Comparison of ENCODE assay signal across 8 cellular contexts in the genomic region with DNA sequence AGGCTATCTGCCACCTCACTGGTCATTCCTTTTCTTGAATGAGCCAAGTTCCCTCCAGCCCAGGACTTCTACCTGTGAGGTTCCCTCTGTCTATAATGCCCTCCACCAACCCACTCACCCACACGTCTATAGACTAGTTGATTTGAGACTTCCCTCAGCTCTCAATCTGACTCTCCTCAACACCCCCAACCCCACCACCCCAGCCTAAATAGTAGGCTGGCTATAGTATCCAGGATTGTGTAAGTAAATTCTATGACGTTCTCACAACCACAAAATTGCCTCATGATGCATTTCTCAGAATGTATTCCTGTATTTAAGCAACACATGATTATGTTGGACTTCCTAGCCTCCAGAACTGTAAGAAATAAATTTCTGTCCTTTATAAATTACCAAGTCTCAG. TPM values are rescaled to one million over a fixed set of nuclear protein-coding genes. Genes with fewer than 3 reads are reported as not detected.
DNase-seq lines count a peak whose midpoint lies in the region; ATAC-seq and TF ChIP-seq lines count a peak whose summit lies in the region.

No MANE protein-coding gene starts in this region.

- 59 to 63% methylated on average over 2 of the region's 2 CpGs for WGBS in lower leg skin, 2 donors

- H3K36me3 ChIP-seq in Caco-2 (ENCODE audit: control insufficient read depth, insufficient read depth, low read length), result no peaks in the 10 kb centered on the region

- H3K4me3 ChIP-seq in Caco-2 (ENCODE audit: low read depth, low read length) (no peak overlapping the region), dorsolateral prefrontal cortex (peak overlapping the region in 50 of 59 donors; percentile 3 to 89 (median 74)), lower leg skin (ENCODE audit: low read depth, poor library complexity, severe bottlenecking) (no peak overlapping the region)

- H3K27me3 ChIP-seq in Caco-2 (replicated peaks; ENCODE audit: control insufficient read depth, insufficient read depth, low read length) (no peaks in the 10 kb centered on the region), dorsolateral prefrontal cortex (no peaks in the 10 kb centered on the region)

- CTCF ChIA-PET in Caco-2 (lab: Charles Lee), result no interaction called here

- H3K4me1 Mint-ChIP-seq in Caco-2 (ENCODE audit: low read depth, unreplicated experiment) (peaks cover 23% of the 10 kb centered on the region), osteocyte (ENCODE audit: unreplicated experiment) (peaks cover 39% of the 10 kb centered on the region)

- H3K9me3 Mint-ChIP-seq in Caco-2 (ENCODE audit: unreplicated experiment) (no peaks in the 10 kb centered on the region), osteocyte (ENCODE audit: unreplicated experiment) (no peaks in the 10 kb centered on the region)

- H3K4me3 Mint-ChIP-seq in Caco-2 (ENCODE audit: unreplicated experiment) (peak overlapping the region; percentile 91), osteocyte (ENCODE audit: unreplicated experiment) (peak overlapping the region; percentile 4)

- POLR2A ChIA-PET in Caco-2 (lab: Charles Lee), result no interaction called here

- no peaks in the 10 kb centered on the region for H3K27me3 Mint-ChIP-seq in Caco-2 (ENCODE audit: insufficient read depth, unreplicated experiment)
- no peaks in the 10 kb centered on the region for H3K27me3 Mint-ChIP-seq in osteocyte (ENCODE audit: unreplicated experiment)

- intact Hi-C loops in Caco-2 (cut with micrococcal nuclease; ENCODE audit: unreplicated experiment) (loop anchor here (5.0 kb wide), 1 partner anchor 380 kb away; the partner anchor contains the start of gene PLOD2), dorsolateral prefrontal cortex (cut with DNase I) (no loop called here), lower leg skin (cut with DNase I; ENCODE audit: low total_unique reads) (no loop called here)

- DNase-seq in Caco-2 (no peak), NOMO-1 treated with DMSO at 0.1 percent for 48 hours (lab: John Stamatoyannopoulos, UW; ENCODE audit: unreplicated experiment) (peak; percentile 43), dorsolateral prefrontal cortex (no peak), osteocyte (ENCODE audit: extremely low spot score, unreplicated experiment) (no peak), NCI-H345 (lab: John Stamatoyannopoulos, UW) (no peak), lower leg skin (ENCODE audit: low spot score in 2 of 2) (no peak), GM13977 (ENCODE audit: low spot score) (no peak)

- BruUV-seq in Caco-2 (replicated peaks; lab: Mats Ljungman, UMichigan), result no TSS peak

- no peak overlapping the region for H3K27ac Mint-ChIP-seq in Caco-2 (ENCODE audit: unreplicated experiment)
- no peak overlapping the region for H3K27ac Mint-ChIP-seq in osteocyte (ENCODE audit: unreplicated experiment)

- no peak for ATAC-seq in HG03108 (IDR thresholded peaks at IDR 0.05; ENCODE audit: unreplicated experiment)

- TF ChIP-seq CTCF in Caco-2 (IDR thresholded peaks at IDR 0.05; ENCODE audit: insufficient read depth in 1 of 2, low read depth in 1 of 2, low read length in 1 of 2, severe bottlenecking in 1 of 2, unreplicated experiment in 1 of 2) (no peak), dorsolateral prefrontal cortex (IDR thresholded peaks at IDR 0.05 in 54 of 56, conservative IDR thresholded peaks at IDR 0.05 in 2 of 56; ENCODE audit: low read depth in 1 of 56, partially characterized antibody in 56 of 56) (no peak), osteocyte (IDR thresholded peaks at IDR 0.05) (no peak), lower leg skin (IDR thresholded peaks at IDR 0.05) (no peak), GM13977 (IDR thresholded peaks at IDR 0.05; ENCODE audit: extremely low read depth, insufficient read depth, missing control alignments) (no peak)

- TF ChIP-seq POLR2A in lower leg skin (IDR thresholded peaks at IDR 0.05), result no peak

- 0 out of 2 replicates have a peak, but pooled peaks cover 8% of the 10 kb centered on the region for H3K4me1 ChIP-seq in Caco-2

- peaks cover 16% of the 10 kb centered on the region for H3K36me3 Mint-ChIP-seq in Caco-2 (ENCODE audit: insufficient read depth, unreplicated experiment)
- H3K36me3 Mint-ChIP-seq in osteocyte (ENCODE audit: unreplicated experiment), result peaks cover 3% of the 10 kb centered on the region

- no peaks in the 10 kb centered on the region for H3K9me3 ChIP-seq in Caco-2

- peak overlapping the region in 30 of 59 donors; percentile 4 to 97 (median 86) for H3K27ac ChIP-seq in dorsolateral prefrontal cortex

- in situ Hi-C loops in GM13977 (cut with MboI; ENCODE audit: low pct_unique_long_range_greater_than_20kb, low sequenced_read_pairs, unreplicated experiment), result no loop called here

RNA-seq across cellular contexts. Expression of gene PLSCR1, which starts 2.2 kb away (rescaled TPM):
- total RNA-seq in Caco-2 (2022) (112 and 116 TPM in 2 replicates), dorsolateral prefrontal cortex (100 to 1,000 TPM in 4 of 120 experiments, 10 to 100 TPM in 116; 17.6 to 125 (median 40.5) TPM), osteocyte (45.0 and 48.1 TPM in 2 replicates), lower leg skin (10 to 100 TPM; 23.8 to 34.4 (median 26.4) TPM)

Comparison
In these comparisons a context has a peak if more than half of its experiments do, and no peak if none do; other contexts are left out.
1. H3K4me3 ChIP-seq: peak in dorsolateral prefrontal cortex (50 of 59); none in Caco-2 (single experiment) and lower leg skin (single experiment).